ENCODE assay signal across 8 cellular contexts in genomic region chr7:151086802-151087246, GRCh38. TPM values are rescaled to one million over a fixed set of nuclear protein-coding genes. Genes with fewer than 3 reads are reported as not detected.
DNase-seq lines count a peak whose midpoint lies in the region; ATAC-seq, FAIRE-seq and TF ChIP-seq lines count a peak whose summit lies in the region.

No MANE protein-coding gene starts in this region.

- H3K79me2 ChIP-seq in Loucy (ENCODE audit: insufficient read depth, low read length) (peaks cover 64% of the 10 kb centered on the region), keratinocyte (ENCODE audit: control insufficient read depth, insufficient read depth, low read length) (peaks cover 59% of the 10 kb centered on the region)

- TF ChIP-seq CTCF in Loucy (conservative IDR thresholded peaks at IDR 0.05; ENCODE audit: low read length), result no peak
- TF ChIP-seq CTCF in keratinocyte (optimal IDR thresholded peaks at IDR 0.05 in 1 of 3, IDR thresholded peaks at IDR 0.05 in 1 of 3, conservative IDR thresholded peaks at IDR 0.05 in 1 of 3; ENCODE audit: extremely low read depth in 1 of 3, insufficient read depth in 2 of 3, low read length in 3 of 3), result no peak

- H3K36me3 ChIP-seq in Loucy (ENCODE audit: insufficient read depth, low read length) (no peaks in the 10 kb centered on the region), adipocyte (ENCODE audit: control insufficient read depth, insufficient read depth, low read length, severe bottlenecking) (no peaks in the 10 kb centered on the region), keratinocyte (ENCODE audit: control insufficient read depth in 2 of 2, extremely low read depth in 1 of 2, insufficient read depth in 2 of 2, low read length in 2 of 2) (peaks cover 0 to 5% of the 10 kb centered on the region in 2 experiments)

- dilution Hi-C loops in keratinocyte (cut with MboI; ENCODE audit: extremely low pct_ligation_motif_present, low sequenced_read_pairs), result no loop called here

- H3K9me1 ChIP-seq in keratinocyte (ENCODE audit: control insufficient read depth, extremely low read depth, insufficient read depth, low read length), result no peaks in the 10 kb centered on the region

- H3K9me2 ChIP-seq in Loucy (replicated peaks; ENCODE audit: low read depth, low read length), result no peaks in the 10 kb centered on the region

- H3F3A ChIP-seq in Loucy (ENCODE audit: low read depth), result no peaks in the 10 kb centered on the region

- peak overlapping the region; percentile 92 for H3K27ac ChIP-seq in keratinocyte (ENCODE audit: control insufficient read depth, insufficient read depth, low read length)

- H3K4me3 ChIP-seq in Loucy (ENCODE audit: low read length, poor library complexity, severe bottlenecking) (peak overlapping the region; percentile 94), adipocyte (ENCODE audit: low read length) (peak overlapping the region; percentile 93), keratinocyte (ENCODE audit: control insufficient read depth in 2 of 3, extremely low read depth in 1 of 3, insufficient read depth in 2 of 3, low read depth in 1 of 3, low read length in 3 of 3) (peak overlapping the region; percentile 80 to 90 (median 83))

- H3K27me3 ChIP-seq in Loucy (ENCODE audit: insufficient read depth, low read length, poor library complexity, severe bottlenecking) (no peaks in the 10 kb centered on the region), adipocyte (replicated peaks; ENCODE audit: control insufficient read depth, insufficient read depth, low read length) (no peaks in the 10 kb centered on the region), keratinocyte (ENCODE audit: control insufficient read depth, extremely low read depth, insufficient read depth, low read length) (no peaks in the 10 kb centered on the region)

- FAIRE-seq in keratinocyte (lab: Jason Lieb, UNC), result no peak

- DNase-seq in Daoy (ENCODE audit: low read depth) (peak; percentile 65), adipocyte (ENCODE audit: low read depth) (peak; percentile 68), keratinocyte (ENCODE audit: low read depth, low spot score) (no peak), islet precursor cell (no peak)
- peak in 2 of 3 experiments; percentile 14 to 36 for DNase-seq in stimulated activated CD4-positive, alpha-beta T cell treated with anti-CD3 and anti-CD28 coated beads, TNF-alpha, amount 100 ng/mL, for 24 hours (ENCODE audit: low read depth in 3 of 3)

- peak overlapping the region; percentile 98 for H3K4me2 ChIP-seq in Loucy (ENCODE audit: low read depth, low read length, poor library complexity, severe bottlenecking)
- peak overlapping the region; percentile 99 for H3K4me2 ChIP-seq in keratinocyte (ENCODE audit: control insufficient read depth, extremely low read depth, insufficient read depth, low read depth, low read length)

- H3K9ac ChIP-seq in Loucy (ENCODE audit: low read depth, low read length, poor library complexity, severe bottlenecking), result peak overlapping the region; percentile 89
- peak overlapping the region; percentile 90 for H3K9ac ChIP-seq in adipocyte (ENCODE audit: low read length)
- H3K9ac ChIP-seq in keratinocyte (ENCODE audit: control insufficient read depth, extremely low read depth, insufficient read depth, low read length), result peak overlapping the region; percentile 93

- ATAC-seq in HG03469 (IDR thresholded peaks at IDR 0.05; ENCODE audit: unreplicated experiment) (no peak), GM19328 (IDR thresholded peaks at IDR 0.05; ENCODE audit: unreplicated experiment) (no peak)

- H3K4me1 ChIP-seq in Loucy (ENCODE audit: insufficient read depth, low read length, poor library complexity, severe bottlenecking) (peaks cover 44% of the 10 kb centered on the region), adipocyte (ENCODE audit: control insufficient read depth, insufficient read depth, low read length) (peaks cover 63% of the 10 kb centered on the region), keratinocyte (ENCODE audit: control insufficient read depth, extremely low read depth, insufficient read depth, low read length) (peaks cover 33% of the 10 kb centered on the region)

- H3K9me3 ChIP-seq in Loucy (ENCODE audit: insufficient read depth, low read depth, low read length) (no peaks in the 10 kb centered on the region), adipocyte (ENCODE audit: control insufficient read depth, low read length) (no peaks in the 10 kb centered on the region), keratinocyte (ENCODE audit: control insufficient read depth, low read depth, low read length) (no peaks in the 10 kb centered on the region)

- H2AFZ ChIP-seq in Loucy (ENCODE audit: low read length) (peak overlapping the region; percentile 93), keratinocyte (ENCODE audit: control insufficient read depth, low read length) (peak overlapping the region; percentile 46)

- H4K20me1 ChIP-seq in Loucy (ENCODE audit: insufficient read depth, low read length, poor library complexity, severe bottlenecking) (peaks cover 37% of the 10 kb centered on the region), keratinocyte (ENCODE audit: control insufficient read depth, extremely low read depth, insufficient read depth, low read length) (peaks cover 4% of the 10 kb centered on the region)

RNA-seq across cellular contexts. Expression of gene AGAP3, which starts 0.5 kb away (rescaled TPM):
- total RNA-seq in Daoy (2014; rRNA removed; shearing (Covaris generic)), result 41.6 and 72.6 TPM in 2 replicates
- polyA plus RNA-seq in keratinocyte, result 64.3 to 96.7 TPM (median 83.2 TPM) in 3 replicates
- polyA plus RNA-seq in keratinocyte (2011; ENCODE audit: low read depth), result 29.0 TPM
- polyA plus RNA-seq in keratinocyte (2011; cell fraction: cytosol; rRNA removed), result 63.3 and 125 TPM in 2 replicates
- polyA plus RNA-seq in keratinocyte (2011; cell fraction: nucleus; rRNA removed), result 199 and 238 TPM in 2 replicates
- polyA plus RNA-seq in keratinocyte (2012; ENCODE audit: low replicate concordance), result 75.3 and 106 TPM in 2 replicates
- polyA minus RNA-seq in keratinocyte, result 88.1 to 181 TPM (median 91.1 TPM) in 3 replicates
- polyA minus RNA-seq in keratinocyte (2011; cell fraction: cytosol; rRNA and poly(A)+ RNA removed), result 125 TPM
- polyA minus RNA-seq in keratinocyte (2011; cell fraction: nucleus; rRNA and poly(A)+ RNA removed), result 99.9 and 122 TPM in 2 replicates

RNA-seq across cellular contexts. Expression of gene TMUB1, which starts 3.5 kb away (rescaled TPM):
- 51.2 and 61.3 TPM in 2 replicates for total RNA-seq in Daoy (2014; rRNA removed; shearing (Covaris generic))
- 12.2 to 22.3 TPM (median 14.6 TPM) in 3 replicates for polyA plus RNA-seq in keratinocyte
- polyA plus RNA-seq in keratinocyte (2011; ENCODE audit: low read depth), result 1.4 TPM
- 15.8 and 29.4 TPM in 2 replicates for polyA plus RNA-seq in keratinocyte (2011; cell fraction: cytosol; rRNA removed)
- 17.7 and 28.5 TPM in 2 replicates for polyA plus RNA-seq in keratinocyte (2011; cell fraction: nucleus; rRNA removed)
- 19.0 and 37.5 TPM in 2 replicates for polyA plus RNA-seq in keratinocyte (2012; ENCODE audit: low replicate concordance)
- 5.0 to 12.6 TPM (median 5.1 TPM) in 3 replicates for polyA minus RNA-seq in keratinocyte
- 39.3 TPM for polyA minus RNA-seq in keratinocyte (2011; cell fraction: cytosol; rRNA and poly(A)+ RNA removed)
- polyA minus RNA-seq in keratinocyte (2011; cell fraction: nucleus; rRNA and poly(A)+ RNA removed), result 3.8 and 5.9 TPM in 2 replicates

RNA-seq across cellular contexts. Expression of gene FASTK, which starts 6.2 kb away (rescaled TPM):
- 93.8 and 111 TPM in 2 replicates for total RNA-seq in Daoy (2014; rRNA removed; shearing (Covaris generic))
- polyA plus RNA-seq in keratinocyte, result 27.2 to 39.3 TPM (median 31.4 TPM) in 3 replicates
- 4.9 TPM for polyA plus RNA-seq in keratinocyte (2011; ENCODE audit: low read depth)
- polyA plus RNA-seq in keratinocyte (2011; cell fraction: cytosol; rRNA removed), result 24.1 and 41.9 TPM in 2 replicates
- 79.8 and 106 TPM in 2 replicates for polyA plus RNA-seq in keratinocyte (2011; cell fraction: nucleus; rRNA removed)
- polyA plus RNA-seq in keratinocyte (2012; ENCODE audit: low replicate concordance), result 38.7 and 40.3 TPM in 2 replicates
- 24.6 to 70.6 TPM (median 30.1 TPM) in 3 replicates for polyA minus RNA-seq in keratinocyte
- 36.4 TPM for polyA minus RNA-seq in keratinocyte (2011; cell fraction: cytosol; rRNA and poly(A)+ RNA removed)
- polyA minus RNA-seq in keratinocyte (2011; cell fraction: nucleus; rRNA and poly(A)+ RNA removed), result 25.5 and 28.4 TPM in 2 replicates

RNA-seq across cellular contexts. Expression of gene SLC4A2, which starts 27.4 kb away (rescaled TPM):
- total RNA-seq in Daoy (2014; rRNA removed; shearing (Covaris generic)), result 157 and 195 TPM in 2 replicates
- polyA plus RNA-seq in keratinocyte, result 33.8 to 49.5 TPM (median 45.7 TPM) in 3 replicates
- 6.7 TPM for polyA plus RNA-seq in keratinocyte (2011; ENCODE audit: low read depth)
- polyA plus RNA-seq in keratinocyte (2011; cell fraction: cytosol; rRNA removed), result 15.6 and 34.0 TPM in 2 replicates
- polyA plus RNA-seq in keratinocyte (2011; cell fraction: nucleus; rRNA removed), result 105 and 130 TPM in 2 replicates
- polyA plus RNA-seq in keratinocyte (2012; ENCODE audit: low replicate concordance), result 37.6 and 80.4 TPM in 2 replicates
- 32.3 to 150 TPM (median 64.9 TPM) in 3 replicates for polyA minus RNA-seq in keratinocyte
- polyA minus RNA-seq in keratinocyte (2011; cell fraction: cytosol; rRNA and poly(A)+ RNA removed), result 40.5 TPM
- 56.5 and 72.0 TPM in 2 replicates for polyA minus RNA-seq in keratinocyte (2011; cell fraction: nucleus; rRNA and poly(A)+ RNA removed)

RNA-seq across cellular contexts. Expression of gene CDK5, which starts 29.1 kb away (rescaled TPM):
- 56.6 and 63.8 TPM in 2 replicates for total RNA-seq in Daoy (2014; rRNA removed; shearing (Covaris generic))
- 19.3 to 26.3 TPM (median 22.8 TPM) in 3 replicates for polyA plus RNA-seq in keratinocyte
- 3.8 TPM for polyA plus RNA-seq in keratinocyte (2011; ENCODE audit: low read depth)
- 20.2 and 28.1 TPM in 2 replicates for polyA plus RNA-seq in keratinocyte (2011; cell fraction: cytosol; rRNA removed)
- 13.9 and 16.9 TPM in 2 replicates for polyA plus RNA-seq in keratinocyte (2011; cell fraction: nucleus; rRNA removed)
- polyA plus RNA-seq in keratinocyte (2012; ENCODE audit: low replicate concordance), result 11.2 and 16.9 TPM in 2 replicates
- 16.2 to 31.8 TPM (median 29.6 TPM) in 3 replicates for polyA minus RNA-seq in keratinocyte
- polyA minus RNA-seq in keratinocyte (2011; cell fraction: cytosol; rRNA and poly(A)+ RNA removed), result 15.9 TPM
- polyA minus RNA-seq in keratinocyte (2011; cell fraction: nucleus; rRNA and poly(A)+ RNA removed), result 6.0 and 14.3 TPM in 2 replicates

Comparison
In these comparisons a context has a peak if more than half of its experiments do, and no peak if none do; other contexts are left out.
1. DNase-seq: peak in Daoy (single experiment), adipocyte (single experiment) and stimulated activated CD4-positive, alpha-beta T cell treated with anti-CD3 and anti-CD28 coated beads, TNF-alpha, amount 100 ng/mL, for 24 hours (2 of 3); none in keratinocyte (single experiment) and islet precursor cell (single experiment).
2. Peak in every context shown above with its lines, with median percentiles within 50 percentile points of each other: H3K4me3 ChIP-seq and H3K9ac ChIP-seq.